ENCODE assay signal across 8 cellular contexts in genomic region chr10:77877461-77878344, GRCh38. TPM values are rescaled to one million over a fixed set of nuclear protein-coding genes. Genes with fewer than 3 reads are reported as not detected.
DNase-seq lines count a peak whose midpoint lies in the region; ATAC-seq and TF ChIP-seq lines count a peak whose summit lies in the region.

No MANE protein-coding gene starts in this region.

- H3K27ac ChIP-seq in HUES64 (ENCODE audit: low read depth, low read length) (peak overlapping the region; percentile 91), heart left ventricle (peak overlapping the region in 4 of 12 donors; percentile 4 to 75 (median 42))

- WGBS in HUES64: 2% methylated on average over 15 of the region's 15 CpGs
- 15 to 25% (median 23%) methylated on average over 14 to 15 of the region's 15 CpGs for WGBS in heart left ventricle, 4 donors

- H3K27me3 ChIP-seq in HUES64 (ENCODE audit: insufficient read depth, low read length) (no peaks in the 10 kb centered on the region), heart left ventricle (no peaks in the 10 kb centered on the region)

- peak overlapping the region; percentile 52 for H3K9ac ChIP-seq in HUES64 (ENCODE audit: low read depth, low read length)

- TF ChIP-seq POLR2A in heart left ventricle (IDR thresholded peaks at IDR 0.05): no peak

- H3K36me3 ChIP-seq in HUES64 (ENCODE audit: insufficient read depth, low read length) (no peaks in the 10 kb centered on the region), heart left ventricle (no peaks in the 10 kb centered on the region)

- no peak for TF ChIP-seq CTCF in AG10803 (conservative IDR thresholded peaks at IDR 0.05; ENCODE audit: low read length)
- TF ChIP-seq CTCF in heart left ventricle (IDR thresholded peaks at IDR 0.05): no peak
- TF ChIP-seq CTCF in retinal pigment epithelial cell (conservative IDR thresholded peaks at IDR 0.05; ENCODE audit: low read depth, low read length): peak; percentile 3

- H3K4me1 ChIP-seq in HUES64 (ENCODE audit: insufficient read depth, low read length) (peaks cover 53% of the 10 kb centered on the region), heart left ventricle (peaks cover 0 to 47% (median 27%) of the 10 kb centered on the region in 12 donors)

- ATAC-seq in GM19351 (IDR thresholded peaks at IDR 0.05; ENCODE audit: unreplicated experiment) (peak; percentile 60), heart left ventricle (peak; percentile 77 to 85 (median 84))

- intact Hi-C loops in heart left ventricle (cut with DNase I): no loop called here

- H3K4me3 ChIP-seq in AG10803 (ENCODE audit: low read length) (no peak overlapping the region), HUES64 (ENCODE audit: low read length) (peak overlapping the region; percentile 22), heart left ventricle (no peak overlapping the region), retinal pigment epithelial cell (ENCODE audit: low read length) (no peak overlapping the region)

- H3K9me3 ChIP-seq in HUES64 (ENCODE audit: insufficient read depth, low read depth, low read length) (no peaks in the 10 kb centered on the region), heart left ventricle (no peaks in the 10 kb centered on the region)

- DNase-seq in AG10803 (ENCODE audit: low read depth) (peak; percentile 43), heart left ventricle (peak in 4 of 5 donors; percentile 30 to 68 (median 38)), retinal pigment epithelial cell (ENCODE audit: low read depth) (no peak), NCI-H1436 treated with DMSO at 0.1 percent for 48 hours (lab: John Stamatoyannopoulos, UW) (no peak), middle frontal gyrus (ENCODE audit: extremely low spot score, low spot score) (no peak)
- DNase-seq in activated CD8-positive, alpha-beta memory T cell treated with anti-CD3 and anti-CD28 coated beads, Interleukin-2, amount 50 U/mL, for 1 hour (ENCODE audit: extremely low read depth): peak; percentile 19

RNA-seq across cellular contexts. Expression of gene DLG5, which starts 48.9 kb away (rescaled TPM):
- polyA plus RNA-seq in HUES64 (2013, experiment 1 of 2): 39.8 TPM
- polyA plus RNA-seq in HUES64 (2013, experiment 2 of 2): 45.5 TPM
- 10 to 100 TPM in 6 of 9 donors, 1 to 10 TPM in 3; 7.6 to 27.1 (median 13.6) TPM for total RNA-seq in heart left ventricle
- 10 to 100 TPM in 1 of 2 donors, 1 to 10 TPM in 1; 5.2 to 12.8 TPM for polyA plus RNA-seq in heart left ventricle

Comparison
In these comparisons a context has a peak if more than half of its experiments do, and no peak if none do; other contexts are left out.
1. DNase-seq: peak in AG10803 (single experiment), activated CD8-positive, alpha-beta memory T cell treated with anti-CD3 and anti-CD28 coated beads, Interleukin-2, amount 50 U/mL, for 1 hour (single experiment) and heart left ventricle (4 of 5); none in retinal pigment epithelial cell (single experiment), NCI-H1436 treated with DMSO at 0.1 percent for 48 hours (single experiment) and middle frontal gyrus (single experiment).